ENCODE assay signal across 1 cellular context in genomic region chr1:55309786-55310516, GRCh38.
TF ChIP-seq lines count a peak whose summit lies in the region.

No MANE protein-coding gene starts in this region.

TF ChIP-seq in IMR-90, 13 proteins besides CTCF, POLR2A, EP300 and RAD21:
- no peak for TF ChIP-seq BHLHE40 (IDR thresholded peaks at IDR 0.05; ENCODE audit: low read depth, low read length)
- no peak for TF ChIP-seq RCOR1 (IDR thresholded peaks at IDR 0.05; ENCODE audit: insufficient replicate concordance, low read length)
- TF ChIP-seq FOS (IDR thresholded peaks at IDR 0.05; ENCODE audit: low read depth, low read length): no peak
- TF ChIP-seq NFE2L2 (IDR thresholded peaks at IDR 0.05; ENCODE audit: low read depth, low read length): no peak
- TF ChIP-seq CEBPB (IDR thresholded peaks at IDR 0.05; ENCODE audit: low read depth, low read length): no peak
- TF ChIP-seq MAZ (IDR thresholded peaks at IDR 0.05; ENCODE audit: borderline replicate concordance, low read depth, low read length): no peak
- no peak for TF ChIP-seq MAFK (IDR thresholded peaks at IDR 0.05; ENCODE audit: low read depth, low read length)
- no peak for TF ChIP-seq RFX5 (IDR thresholded peaks at IDR 0.05; ENCODE audit: low read depth, low read length)
- no peak for TF ChIP-seq CHD1 (IDR thresholded peaks at IDR 0.05; ENCODE audit: low read depth, low read length)
- no peak for TF ChIP-seq MXI1 (IDR thresholded peaks at IDR 0.05; ENCODE audit: borderline replicate concordance, low read depth, low read length)
- TF ChIP-seq, protein P1, sequence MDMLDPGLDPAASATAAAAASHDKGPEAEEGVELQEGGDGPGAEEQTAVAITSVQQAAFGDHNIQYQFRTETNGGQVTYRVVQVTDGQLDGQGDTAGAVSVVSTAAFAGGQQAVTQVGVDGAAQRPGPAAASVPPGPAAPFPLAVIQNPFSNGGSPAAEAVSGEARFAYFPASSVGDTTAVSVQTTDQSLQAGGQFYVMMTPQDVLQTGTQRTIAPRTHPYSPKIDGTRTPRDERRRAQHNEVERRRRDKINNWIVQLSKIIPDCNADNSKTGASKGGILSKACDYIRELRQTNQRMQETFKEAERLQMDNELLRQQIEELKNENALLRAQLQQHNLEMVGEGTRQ (IDR thresholded peaks at IDR 0.05; ENCODE audit: low read depth, low read length): no peak
- TF ChIP-seq SMC3 (IDR thresholded peaks at IDR 0.05; ENCODE audit: low read depth, low read length): no peak
- TF ChIP-seq ELK1 (IDR thresholded peaks at IDR 0.05; ENCODE audit: borderline replicate concordance, low read depth, low read length): no peak
